In the genomic region with DNA sequence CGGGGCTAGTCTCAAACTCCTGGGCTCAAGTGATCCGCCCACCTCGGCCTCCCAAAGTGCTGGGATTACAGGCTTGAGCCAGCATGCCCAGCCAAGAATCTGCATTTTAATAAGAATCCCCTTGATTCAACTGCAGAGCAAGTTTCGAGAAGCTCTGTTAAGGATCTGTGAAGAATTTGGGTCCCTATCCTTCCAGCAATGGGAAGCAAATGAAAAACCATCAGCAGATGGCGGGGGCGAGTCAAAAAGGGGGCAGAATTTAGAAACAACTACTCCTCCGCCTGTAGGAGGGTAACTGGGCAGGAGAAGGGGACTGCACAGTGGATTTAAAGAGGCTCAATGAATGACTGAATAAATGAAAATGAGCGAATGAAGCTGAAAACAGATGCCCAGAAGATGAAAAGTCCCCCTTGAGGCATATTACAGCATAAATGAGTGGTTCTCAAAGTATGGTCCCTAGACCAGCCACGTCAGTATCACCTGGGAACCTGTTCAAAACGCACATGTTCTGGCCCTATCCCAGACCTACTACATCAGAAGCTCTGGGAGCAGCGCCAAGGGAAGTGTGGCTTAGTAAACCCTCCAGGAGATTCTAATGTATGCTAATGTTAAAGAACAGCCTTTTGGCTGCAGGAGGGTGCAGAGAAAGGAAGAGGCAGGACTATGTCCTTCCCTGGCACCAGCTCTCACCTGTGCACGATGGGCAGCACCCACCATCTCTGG, we compare ENCODE assay signal across 19 cellular contexts. TPM values are rescaled to one million over a fixed set of nuclear protein-coding genes. Genes with fewer than 3 reads are reported as not detected.
A peak's percentile ranks its signal among the peaks of the same experiment; 100 is the strongest.
DNase-seq lines count a peak whose midpoint lies in the region; ATAC-seq and TF ChIP-seq lines count a peak whose summit lies in the region.
"Had no signal": no experiment of that assay in that cellular context is flagged by ENCODE, and none has a peak within 500 bp of the region (broad histone marks: within the 10 kb centered on the region; RNA-seq: fewer than 3 reads in every experiment).

No MANE protein-coding gene starts in this region.

- H3K36me3 ChIP-seq in PC-3 (ENCODE audit: low read depth, low read length) (no peaks in the 10 kb centered on the region), thyroid gland (no peaks in the 10 kb centered on the region), A673 (ENCODE audit: insufficient read depth, low read length, poor library complexity, severe bottlenecking) (no peaks in the 10 kb centered on the region)
- H3K36me3 ChIP-seq: thoracic aorta had no signal

- no peaks in the 10 kb centered on the region for H3K9me2 ChIP-seq in PC-3 (replicated peaks; ENCODE audit: low read length)

- POLR2A ChIA-PET in PC-3 (lab: Charles Lee; ENCODE audit: unreplicated experiment): no interaction called here
- POLR2A ChIA-PET in A673 (lab: Charles Lee; ENCODE audit: low non-redundant PET): no interaction called here

- H3K4me3 ChIP-seq in PC-3 (ENCODE audit: low read length) (no peak overlapping the region), thyroid gland (replicated peaks in 1 of 3) (no peak overlapping the region), A673 (ENCODE audit: low read depth, low read length, poor library complexity, severe bottlenecking) (no peak overlapping the region)
- H3K4me3 ChIP-seq: skin epidermis, thoracic aorta had no signal

- H3K79me2 ChIP-seq in PC-3 (ENCODE audit: low read length): no peaks in the 10 kb centered on the region

- CTCF ChIA-PET in PC-3 (lab: Charles Lee): interaction anchor here (0.7 kb wide), 2 partner anchors 113 to 144 kb away, joined by 3 read pairs; no protein-coding TSS in a partner anchor
- CTCF ChIA-PET in A673 (lab: Charles Lee): no interaction called here

- no peak overlapping the region for H2AFZ ChIP-seq in PC-3 (ENCODE audit: low read length)

- TF ChIP-seq CTCF in PC-3 (conservative IDR thresholded peaks at IDR 0.05; ENCODE audit: low read depth, low read length) (peak; percentile 44; the same call in 1 of the 2 replicates), thyroid gland (IDR thresholded peaks at IDR 0.05) (no peak), A673 (conservative IDR thresholded peaks at IDR 0.05; ENCODE audit: low read depth, low read length) (no peak)

- no TSS peak for BruUV-seq in PC-3 (replicated peaks; lab: Mats Ljungman, UMichigan)
- BruUV-seq in A673 (replicated peaks; lab: Mats Ljungman, UMichigan): no TSS peak

- no peaks in the 10 kb centered on the region for H3K36me3 Mint-ChIP-seq in T-helper 2 cell treated with Interferon-gamma antibody and Interleukin-4, amounts not matched to agents 5 μg/mL and 100 μg/mL, for 36 hours (ENCODE audit: low read depth)

- H3K9ac ChIP-seq in PC-3 (ENCODE audit: low read length): no peak overlapping the region
- H3K9ac ChIP-seq: KMS-11 had no signal

- DNase-seq in M059J (ENCODE audit: low read depth) (peak; percentile 78), PC-3 (peak; percentile 97), thyroid gland (peak; percentile 55 to 68), A673 (ENCODE audit: low spot score) (no peak)
- DNase-seq in T-helper 2 cell treated with Interferon-gamma antibody and Interleukin-4, amounts not matched to agents 5 μg/mL and 100 μg/mL, for 36 hours (ENCODE audit: low spot score): no peak
- DNase-seq: activated CD4-positive, alpha-beta T cell treated with anti-CD3 and anti-CD28 coated beads, Interleukin-2, amount 10 ng/mL, durations not matched to agents 24 days and 14 days; activated naive CD4-positive, alpha-beta T cell treated with anti-CD3 and anti-CD28 coated beads, Interleukin-2, amount 50 U/mL, for 16 hours; activated T-cell treated with anti-CD3 and anti-CD28 coated beads for 4 hours; DMS153; hippocampal formation; left ventricle myocardium superior; NCI-H146; NCI-H524; stimulated activated CD4-positive, alpha-beta T cell treated with anti-CD3 and anti-CD28 coated beads, Interleukin-4, amount 100 ng/mL, for 4 hours had no signal

- no peaks in the 10 kb centered on the region for H3K4me1 Mint-ChIP-seq in T-helper 2 cell treated with Interferon-gamma antibody and Interleukin-4, amounts not matched to agents 5 μg/mL and 100 μg/mL, for 36 hours (ENCODE audit: low read depth)

- WGBS in thyroid gland, 2 donors: 66 to 72% methylated on average over 12 of the region's 12 CpGs

- intact Hi-C loops in PC-3 (cut with micrococcal nuclease) (no loop called here), thyroid gland (cut with DNase I) (no loop called here), A673 (cut with micrococcal nuclease; ENCODE audit: unreplicated experiment) (no loop called here)

- H4K20me1 ChIP-seq in PC-3 (ENCODE audit: low read length): no peaks in the 10 kb centered on the region

- no peak for TF ChIP-seq POLR2A in thyroid gland (IDR thresholded peaks at IDR 0.05)

- no peak overlapping the region for H3K4me3 Mint-ChIP-seq in T-helper 2 cell treated with Interferon-gamma antibody and Interleukin-4, amounts not matched to agents 5 μg/mL and 100 μg/mL, for 36 hours
- H3K4me3 Mint-ChIP-seq: activated CD4-positive, alpha-beta T cell treated with anti-CD3 and anti-CD28 coated beads, Interleukin-2, amount 10 ng/mL, durations not matched to agents 24 days and 14 days had no signal

- H3K27me3 Mint-ChIP-seq in T-helper 2 cell treated with Interferon-gamma antibody and Interleukin-4, amounts not matched to agents 5 μg/mL and 100 μg/mL, for 36 hours (ENCODE audit: low read depth): no peaks in the 10 kb centered on the region
- H3K27me3 Mint-ChIP-seq: activated CD4-positive, alpha-beta T cell treated with anti-CD3 and anti-CD28 coated beads, Interleukin-2, amount 10 ng/mL, durations not matched to agents 24 days and 14 days had no signal

- H3F3A ChIP-seq in PC-3 (ENCODE audit: low read length, unreplicated experiment): no peaks in the 10 kb centered on the region

- H3K27me3 ChIP-seq in PC-3 (ENCODE audit: low read length) (no peaks in the 10 kb centered on the region), thyroid gland (no peaks in the 10 kb centered on the region), A673 (replicated peaks; ENCODE audit: insufficient read depth, low read depth, low read length, poor library complexity) (no peaks in the 10 kb centered on the region)

- ATAC-seq in PC-3 (peak; percentile 70), esophagus mucosa (peak; percentile 82), GM21786 (IDR thresholded peaks at IDR 0.05; ENCODE audit: unreplicated experiment) (no peak)
- ATAC-seq: left ventricle myocardium superior had no signal

- no peaks in the 10 kb centered on the region for H3K9me3 Mint-ChIP-seq in T-helper 2 cell treated with Interferon-gamma antibody and Interleukin-4, amounts not matched to agents 5 μg/mL and 100 μg/mL, for 36 hours
- H3K9me3 Mint-ChIP-seq: activated CD4-positive, alpha-beta T cell treated with anti-CD3 and anti-CD28 coated beads, Interleukin-2, amount 10 ng/mL, durations not matched to agents 24 days and 14 days had no signal

- H3K9me3 ChIP-seq in PC-3 (ENCODE audit: low read length) (no peaks in the 10 kb centered on the region), thyroid gland (no peaks in the 10 kb centered on the region), A673 (ENCODE audit: low read depth, low read length, poor library complexity, severe bottlenecking) (no peaks in the 10 kb centered on the region)
- H3K9me3 ChIP-seq: thoracic aorta had no signal

- peak overlapping the region; percentile 31 for H3K27ac ChIP-seq in PC-3 (ENCODE audit: low read length)
- H3K27ac ChIP-seq in thyroid gland: no peak overlapping the region
- H3K27ac ChIP-seq in A673 (ENCODE audit: low read depth, low read length, poor library complexity, severe bottlenecking): no peak overlapping the region
- H3K27ac ChIP-seq: KMS-11, skin epidermis, thoracic aorta had no signal

- no peak overlapping the region for H3K27ac Mint-ChIP-seq in T-helper 2 cell treated with Interferon-gamma antibody and Interleukin-4, amounts not matched to agents 5 μg/mL and 100 μg/mL, for 36 hours
- H3K27ac Mint-ChIP-seq: activated CD4-positive, alpha-beta T cell treated with anti-CD3 and anti-CD28 coated beads, Interleukin-2, amount 10 ng/mL, durations not matched to agents 24 days and 14 days had no signal

- H3K4me2 ChIP-seq in PC-3 (ENCODE audit: low read length): peak overlapping the region; percentile 17; the same call in 1 of the 2 replicates
- H3K4me2 ChIP-seq: KMS-11 had no signal

- peaks cover 15% of the 10 kb centered on the region for H3K4me1 ChIP-seq in PC-3 (ENCODE audit: insufficient read depth, low read length)
- peaks cover 9 to 18% of the 10 kb centered on the region in 2 donors for H3K4me1 ChIP-seq in thyroid gland
- no peaks in the 10 kb centered on the region for H3K4me1 ChIP-seq in A673 (ENCODE audit: insufficient read depth, low read length, poor library complexity, severe bottlenecking)

RNA-seq across cellular contexts. Expression of a gene that starts 15.0 kb away (rescaled TPM):
- total RNA-seq in M059J (2014; rRNA removed; shearing (Covaris generic)): not detected in 2 replicates
- total RNA-seq in PC-3 (2014; rRNA removed) (0.15 and 0.35 TPM in 2 replicates), esophagus mucosa (0.52 TPM), thyroid gland (1 to 10 TPM in 2 of 4 donors, under 1 TPM in 2; 0.54 to 2.5 (median 1.0) TPM), A673 (2021) (8.0 and 8.6 TPM in 2 replicates)

RNA-seq across cellular contexts. Expression of a gene that starts 39.1 kb away (rescaled TPM):
- not detected in 2 replicates for total RNA-seq in M059J (2014; rRNA removed; shearing (Covaris generic))
- total RNA-seq in PC-3 (2014; rRNA removed) (not detected in 2 replicates), esophagus mucosa (not detected), thyroid gland (1 to 10 TPM in 2 of 4 donors, not detected in 2; 1.4 to 2.6 TPM), A673 (2021) (not detected in 2 replicates)
- total RNA-seq: activated CD4-positive, alpha-beta T cell treated with anti-CD3 and anti-CD28 coated beads, Interleukin-2, amount 10 ng/mL, durations not matched to agents 24 days and 14 days; thoracic aorta had no signal

RNA-seq across cellular contexts. Expression of a gene that starts 52.8 kb away (rescaled TPM):
- 116 and 209 TPM in 2 replicates for total RNA-seq in M059J (2014; rRNA removed; shearing (Covaris generic))
- total RNA-seq in PC-3 (2014; rRNA removed) (450 and 451 TPM in 2 replicates), esophagus mucosa (130 TPM), thyroid gland (100 to 1,000 TPM; 132 to 211 (median 182) TPM), A673 (2021) (305 and 307 TPM in 2 replicates)

RNA-seq across cellular contexts. Expression of a gene that starts 52.9 kb away (rescaled TPM):
- total RNA-seq in M059J (2014; rRNA removed; shearing (Covaris generic)): 7.8 and 10.9 TPM in 2 replicates
- total RNA-seq in PC-3 (2014; rRNA removed) (56.9 and 88.5 TPM in 2 replicates), esophagus mucosa (46.0 TPM), thyroid gland (10 to 100 TPM; 27.0 to 62.8 (median 43.6) TPM), A673 (2021) (82.3 and 94.2 TPM in 2 replicates)

RNA-seq across cellular contexts. Expression of a gene that starts 57.9 kb away (rescaled TPM):
- not detected in 2 replicates for total RNA-seq in M059J (2014; rRNA removed; shearing (Covaris generic))
- total RNA-seq in PC-3 (2014; rRNA removed) (not detected in 2 replicates), esophagus mucosa (not detected), thyroid gland (1 to 10 TPM in 2 of 4 donors, not detected in 2; 4.6 to 8.1 TPM), A673 (2021) (not detected in 2 replicates)
- total RNA-seq: activated CD4-positive, alpha-beta T cell treated with anti-CD3 and anti-CD28 coated beads, Interleukin-2, amount 10 ng/mL, durations not matched to agents 24 days and 14 days had no signal

Comparison
In these comparisons a context has a peak if more than half of its experiments do, and no peak if none do; other contexts are left out.
1. DNase-seq: peak in M059J (single experiment), PC-3 (single experiment) and thyroid gland (2 of 2); none in T-helper 2 cell treated with Interferon-gamma antibody and Interleukin-4, amounts not matched to agents 5 μg/mL and 100 μg/mL, for 36 hours (single experiment) and A673 (single experiment).